In genomic region chr7:71718563-71718962, GRCh38 we compare ENCODE assay signal across 28 cellular contexts.
"Had no signal": no experiment of that assay in that cellular context is flagged by ENCODE, and none has a peak within 500 bp of the region (broad histone marks: within the 10 kb centered on the region; RNA-seq: fewer than 3 reads in every experiment).

No MANE protein-coding gene starts in this region.

- H3K27ac ChIP-seq: body of pancreas, SJCRH30, WERI-Rb-1 had no signal

- H3K4me3 Mint-ChIP-seq: activated CD8-positive, alpha-beta T cell treated with anti-CD3 and anti-CD28 coated beads, Interleukin-2, amount 10 ng/mL, durations not matched to agents 7 days and 5 days; activated naive CD8-positive, alpha-beta T cell treated with anti-CD3 and anti-CD28 coated beads, Interleukin-2, amount 10 ng/mL, durations not matched to agents 7 days and 5 days; IgD-negative memory B cell had no signal

- H3K9me3 ChIP-seq: body of pancreas, SJCRH30, SK-N-SH had no signal

- H3K36me3 ChIP-seq: SJCRH30, WERI-Rb-1 had no signal

- H3K36me3 Mint-ChIP-seq: activated naive CD8-positive, alpha-beta T cell treated with anti-CD3 and anti-CD28 coated beads, Interleukin-2, amount 10 ng/mL, durations not matched to agents 7 days and 5 days; IgD-negative memory B cell had no signal

- H3K4me3 ChIP-seq: body of pancreas, SJCRH30 had no signal

- H3K27me3 Mint-ChIP-seq: activated naive CD8-positive, alpha-beta T cell treated with anti-CD3 and anti-CD28 coated beads, Interleukin-2, amount 10 ng/mL, durations not matched to agents 7 days and 5 days; IgD-negative memory B cell had no signal

- H3K9ac ChIP-seq: SK-N-SH had no signal

- H3K27me3 ChIP-seq: body of pancreas, SJCRH30 had no signal

- ATAC-seq: activated CD4-positive, CD25-positive, alpha-beta regulatory T cell treated with anti-CD3 and anti-CD28 coated beads, Interleukin-2, amount 50 U/mL, for 24 hours; activated CD8-positive, alpha-beta T cell treated with anti-CD3 and anti-CD28 coated beads, Interleukin-2, amount 10 ng/mL, durations not matched to agents 7 days and 5 days; body of pancreas; Panc1; Right ventricle myocardium inferior had no signal

- H3K4me1 Mint-ChIP-seq: activated naive CD8-positive, alpha-beta T cell treated with anti-CD3 and anti-CD28 coated beads, Interleukin-2, amount 10 ng/mL, durations not matched to agents 7 days and 5 days; IgD-negative memory B cell had no signal

- DNase-seq: activated CD4-positive, alpha-beta T cell treated with anti-CD3 and anti-CD28 coated beads for 4 hours; activated CD8-positive, alpha-beta memory T cell treated with anti-CD3 and anti-CD28 coated beads, Interleukin-2, amount 50 U/mL, for 48 hours; activated CD8-positive, alpha-beta T cell treated with anti-CD3 and anti-CD28 coated beads, Interleukin-2, amount 10 ng/mL, durations not matched to agents 7 days and 5 days; activated naive CD4-positive, alpha-beta T cell treated with anti-CD3 and anti-CD28 coated beads, Interleukin-2, amount 50 U/mL, for 16 hours; activated naive CD8-positive, alpha-beta T cell treated with anti-CD3 and anti-CD28 coated beads, Interleukin-2, amount 10 ng/mL, durations not matched to agents 7 days and 5 days; activated T-cell treated with anti-CD3 and anti-CD28 coated beads, Interleukin-2, amount 50 U/mL, for 1 hour; aorta; body of pancreas; KG1; NCI-H1092 treated with DMSO at 0.1 percent for 48 hours; NCI-H1417 treated with DMSO at 0.1 percent for 48 hours; NCI-H1694 treated with DMSO at 0.1 percent for 48 hours; NCI-H2029 treated with DMSO at 0.1 percent for 48 hours; NCI-H345; NCI-H510A; NCI-H526 treated with DMSO at 0.1 percent for 48 hours; NCI-H82; NK-92 treated with Interleukin-12 subunit alpha and Interleukin-12 subunit beta, amount 100 ng/mL, for 24 hours; OCI-M1; RPMI8226; SJCRH30; SK-N-SH; T-helper 1 cell; WERI-Rb-1 had no signal

- H3K4me1 ChIP-seq: body of pancreas, SJCRH30 had no signal

- H3K4me2 ChIP-seq: SK-N-SH had no signal

- H3K27ac Mint-ChIP-seq: activated CD8-positive, alpha-beta T cell treated with anti-CD3 and anti-CD28 coated beads, Interleukin-2, amount 10 ng/mL, durations not matched to agents 7 days and 5 days; activated naive CD8-positive, alpha-beta T cell treated with anti-CD3 and anti-CD28 coated beads, Interleukin-2, amount 10 ng/mL, durations not matched to agents 7 days and 5 days; IgD-negative memory B cell had no signal
